ENCODE assay signal across 8 cellular contexts in genomic region chr13:19633340-19634128, GRCh38. TPM values are rescaled to one million over a fixed set of nuclear protein-coding genes. Genes with fewer than 3 reads are reported as not detected.
DNase-seq lines count a peak whose midpoint lies in the region; ATAC-seq and TF ChIP-seq lines count a peak whose summit lies in the region.

Gene MPHOSPH8 (plus strand): TSS chr13:19633659. CDS start chr13:19633749, 90 bp downstream.

- H3K36me3 ChIP-seq in PC-3 (ENCODE audit: low read depth, low read length): peaks cover 10% of the 10 kb centered on the region
- H3K36me3 ChIP-seq in mucosa of stomach (ENCODE audit: control insufficient read depth, insufficient read depth, low read length): no peaks in the 10 kb centered on the region

- no peaks in the 10 kb centered on the region for H3K27me3 ChIP-seq in PC-3 (ENCODE audit: low read length)
- no peaks in the 10 kb centered on the region for H3K27me3 ChIP-seq in mucosa of stomach (ENCODE audit: control insufficient read depth, insufficient read depth, low read length)

- peak within 1 kb of the TSS; percentile 82 for H3K4me2 ChIP-seq in PC-3 (ENCODE audit: low read length)

- BruUV-seq in PC-3 (replicated peaks; lab: Mats Ljungman, UMichigan): TSS peak; percentile 40

- no peak for TF ChIP-seq EP300 in Ishikawa (IDR thresholded peaks at IDR 0.05; ENCODE audit: borderline replicate concordance)

- H2AFZ ChIP-seq in PC-3 (ENCODE audit: low read length): peak within 1 kb of the TSS; percentile 98

- CTCF ChIA-PET in PC-3 (lab: Charles Lee): interaction anchor here (0.5 kb wide), 1 partner anchor 48 kb away, joined by 4 read pairs; no protein-coding TSS in a partner anchor

- peak; percentile 74 for TF ChIP-seq POLR2A in erythroblast (IDR thresholded peaks at IDR 0.05; ENCODE audit: low read length)

- peaks cover 48% of the 10 kb centered on the region for H3K79me2 ChIP-seq in PC-3 (ENCODE audit: low read length)

- H3F3A ChIP-seq in PC-3 (ENCODE audit: low read length, unreplicated experiment): peaks cover 4% of the 10 kb centered on the region

- H3K9ac ChIP-seq in PC-3 (ENCODE audit: low read length) (peak within 1 kb of the TSS; percentile 86), mucosa of stomach (ENCODE audit: low read length) (peak within 1 kb of the TSS; percentile 94)

- DNase-seq in DMS114 treated with DMSO at 0.1 percent for 48 hours (lab: John Stamatoyannopoulos, UW; ENCODE audit: unreplicated experiment) (peak; percentile 84), PC-3 (peak; percentile 98), erythroblast (lab: John Stamatoyannopoulos, UW) (peak; percentile 98 to 99)
- DNase-seq in activated T-cell treated with anti-CD3 and anti-CD28 coated beads, Interleukin-2, amount 50 U/mL, for 1 hour: peak; percentile 91
- DNase-seq in stimulated activated CD8-positive, alpha-beta memory T cell treated with anti-CD3 and anti-CD28 coated beads, Interleukin-7, amount 100 ng/mL, for 1 hour (ENCODE audit: low read depth in 2 of 2): peak; percentile 84 to 88

- H3K27ac ChIP-seq in PC-3 (ENCODE audit: low read length): peak within 1 kb of the TSS; percentile 33

- POLR2A ChIA-PET in PC-3 (lab: Charles Lee; ENCODE audit: unreplicated experiment): interaction anchor here (0.6 kb wide), 1 partner anchor 249 kb away, joined by 17 read pairs; no protein-coding TSS in a partner anchor

- ATAC-seq in GM21576 (IDR thresholded peaks at IDR 0.05; ENCODE audit: unreplicated experiment) (peak; percentile 96), PC-3 (peak; percentile 97)

- H3K4me3 ChIP-seq in PC-3 (ENCODE audit: low read length) (peak within 1 kb of the TSS; percentile 73), mucosa of stomach (ENCODE audit: low read length) (peak within 1 kb of the TSS; percentile 98)

- no peak for TF ChIP-seq CTCF in PC-3 (conservative IDR thresholded peaks at IDR 0.05; ENCODE audit: low read depth, low read length)

- no peaks in the 10 kb centered on the region for H3K9me2 ChIP-seq in PC-3 (replicated peaks; ENCODE audit: low read length)

- H4K20me1 ChIP-seq in PC-3 (ENCODE audit: low read length): peaks cover 4% of the 10 kb centered on the region; the same call in 1 of the 2 replicates

- intact Hi-C loops in PC-3 (cut with micrococcal nuclease): no loop called here

- TF ChIP-seq RAD21 in Ishikawa (IDR thresholded peaks at IDR 0.05; ENCODE audit: low read depth): no peak

- peaks cover 12% of the 10 kb centered on the region for H3K4me1 ChIP-seq in PC-3 (ENCODE audit: insufficient read depth, low read length)
- H3K4me1 ChIP-seq in mucosa of stomach (ENCODE audit: control insufficient read depth, insufficient read depth, low read length): peaks cover 4% of the 10 kb centered on the region

- H3K9me3 ChIP-seq in PC-3 (ENCODE audit: low read length): no peaks in the 10 kb centered on the region
- no peaks in the 10 kb centered on the region for H3K9me3 ChIP-seq in mucosa of stomach (ENCODE audit: control insufficient read depth, low read length)

TF ChIP-seq in Ishikawa, 13 proteins besides CTCF, POLR2A, EP300 and RAD21:
- no peak for TF ChIP-seq CEBPB (IDR thresholded peaks at IDR 0.05)
- peak; percentile 61; the same call in 1 of the 2 replicates for TF ChIP-seq TAF1 (IDR thresholded peaks at IDR 0.05; ENCODE audit: low read depth)
- no peak for TF ChIP-seq EGR1 (IDR thresholded peaks at IDR 0.05)
- no peak for TF ChIP-seq NFIC (IDR thresholded peaks at IDR 0.05)
- no peak for TF ChIP-seq YY1 (IDR thresholded peaks at IDR 0.05; ENCODE audit: low read depth)
- TF ChIP-seq CREB1 (IDR thresholded peaks at IDR 0.05; ENCODE audit: low read depth): peak; percentile 53; the same call in 1 of the 2 replicates
- peak; percentile 71 for TF ChIP-seq MAX (IDR thresholded peaks at IDR 0.05)
- TF ChIP-seq REST (IDR thresholded peaks at IDR 0.05; ENCODE audit: low read depth): no peak
- no peak for TF ChIP-seq ZBTB7A (IDR thresholded peaks at IDR 0.05; ENCODE audit: low read depth)
- peak; percentile 2; the same call in 1 of the 2 replicates for TF ChIP-seq TEAD4 (IDR thresholded peaks at IDR 0.05)
- no peak for TF ChIP-seq TCF12 (IDR thresholded peaks at IDR 0.05; ENCODE audit: low read depth)
- no peak for TF ChIP-seq FOXM1 (IDR thresholded peaks at IDR 0.05; ENCODE audit: borderline replicate concordance, low read depth)
- TF ChIP-seq USF1 (IDR thresholded peaks at IDR 0.05): no peak

RNA-seq across cellular contexts. Expression of gene MPHOSPH8, which starts in this region (rescaled TPM):
- total RNA-seq in PC-3 (2014; rRNA removed): 13.3 and 16.1 TPM in 2 replicates

Comparison
In these comparisons a context has a peak if more than half of its experiments do, and no peak if none do; other contexts are left out.
1. Peak in every context shown above with its lines: DNase-seq, ATAC-seq, H3K4me3 ChIP-seq and H3K27ac ChIP-seq.